1 cellular context compared by ENCODE assay signal in genomic region chr11:87368151-87368550, GRCh38.
TF ChIP-seq lines count a peak whose summit lies in the region.

No MANE protein-coding gene starts in this region.

TF ChIP-seq in GM23338, 12 proteins besides CTCF, POLR2A, EP300 and RAD21 (continued from another document):
- TF ChIP-seq EZH2phosphoT487 (IDR thresholded peaks at IDR 0.05; ENCODE audit: unreplicated experiment) (no peak), STAT1 (IDR thresholded peaks at IDR 0.05; ENCODE audit: unreplicated experiment) (no peak), ZNF114 (CRISPR knock-in tag; IDR thresholded peaks at IDR 0.05) (no peak), EZH2 (IDR thresholded peaks at IDR 0.05; ENCODE audit: low read depth, unreplicated experiment) (no peak), JUNB (IDR thresholded peaks at IDR 0.05; ENCODE audit: unreplicated experiment) (no peak), ETS1 (IDR thresholded peaks at IDR 0.05) (no peak), REST (IDR thresholded peaks at IDR 0.05; ENCODE audit: unreplicated experiment) (no peak), NANOG (IDR thresholded peaks at IDR 0.05; ENCODE audit: borderline replicate concordance) (no peak)
TF ChIP-seq in GM23338: peak in this region for 0.
